Comparison of ENCODE assay signal across 1 cellular context in the genomic region with DNA sequence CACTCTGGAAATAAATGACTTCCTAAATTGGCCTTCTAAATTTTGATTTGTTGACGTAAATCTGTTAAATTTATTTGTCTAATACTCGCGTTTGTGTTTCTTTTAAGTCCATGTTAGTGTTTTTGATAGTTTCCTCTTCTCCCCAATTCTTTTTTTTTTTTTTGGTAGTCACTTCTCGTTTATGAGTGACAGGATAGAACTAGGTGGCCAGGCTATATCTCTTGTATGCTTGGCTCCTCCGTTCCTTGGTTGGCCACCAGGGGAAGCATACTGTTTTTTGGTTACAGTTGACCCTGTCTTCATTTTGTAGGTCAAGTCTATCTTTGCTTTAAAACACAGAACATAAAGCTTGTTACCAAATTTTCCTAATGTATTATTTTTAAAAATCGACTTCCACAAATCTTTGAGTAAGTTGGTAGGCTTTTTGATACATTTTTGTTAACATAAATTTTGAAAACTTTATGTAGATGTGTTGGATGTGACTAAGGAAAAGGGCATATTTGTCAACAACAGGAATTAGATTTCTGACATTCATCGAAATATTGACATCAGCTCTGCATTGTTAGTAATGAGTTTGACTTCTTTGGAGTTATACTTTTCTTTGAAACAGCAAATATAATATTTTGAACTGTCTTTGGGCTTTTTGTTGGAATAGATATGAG.
TF ChIP-seq lines count a peak whose summit lies in the region.

No MANE protein-coding gene starts in this region.

TF ChIP-seq in WTC11, 78 proteins besides CTCF, POLR2A, EP300 and RAD21 (continued from another document):
- TF ChIP-seq, protein P1, sequence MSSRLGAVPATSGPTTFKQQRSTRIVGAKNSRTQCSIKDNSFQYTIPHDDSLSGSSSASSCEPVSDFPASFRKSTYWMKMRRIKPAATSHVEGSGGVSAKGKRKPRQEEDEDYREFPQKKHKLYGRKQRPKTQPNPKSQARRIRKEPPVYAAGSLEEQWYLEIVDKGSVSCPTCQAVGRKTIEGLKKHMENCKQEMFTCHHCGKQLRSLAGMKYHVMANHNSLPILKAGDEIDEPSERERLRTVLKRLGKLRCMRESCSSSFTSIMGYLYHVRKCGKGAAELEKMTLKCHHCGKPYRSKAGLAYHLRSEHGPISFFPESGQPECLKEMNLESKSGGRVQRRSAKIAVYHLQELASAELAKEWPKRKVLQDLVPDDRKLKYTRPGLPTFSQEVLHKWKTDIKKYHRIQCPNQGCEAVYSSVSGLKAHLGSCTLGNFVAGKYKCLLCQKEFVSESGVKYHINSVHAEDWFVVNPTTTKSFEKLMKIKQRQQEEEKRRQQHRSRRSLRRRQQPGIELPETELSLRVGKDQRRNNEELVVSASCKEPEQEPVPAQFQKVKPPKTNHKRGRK (CRISPR knock-in tag; IDR thresholded peaks at IDR 0.05; ENCODE audit: borderline replicate concordance) = no peak
- TF ChIP-seq CREM (CRISPR knock-in tag; IDR thresholded peaks at IDR 0.05) = no peak
